1 cellular context compared by ENCODE assay signal in the genomic region with DNA sequence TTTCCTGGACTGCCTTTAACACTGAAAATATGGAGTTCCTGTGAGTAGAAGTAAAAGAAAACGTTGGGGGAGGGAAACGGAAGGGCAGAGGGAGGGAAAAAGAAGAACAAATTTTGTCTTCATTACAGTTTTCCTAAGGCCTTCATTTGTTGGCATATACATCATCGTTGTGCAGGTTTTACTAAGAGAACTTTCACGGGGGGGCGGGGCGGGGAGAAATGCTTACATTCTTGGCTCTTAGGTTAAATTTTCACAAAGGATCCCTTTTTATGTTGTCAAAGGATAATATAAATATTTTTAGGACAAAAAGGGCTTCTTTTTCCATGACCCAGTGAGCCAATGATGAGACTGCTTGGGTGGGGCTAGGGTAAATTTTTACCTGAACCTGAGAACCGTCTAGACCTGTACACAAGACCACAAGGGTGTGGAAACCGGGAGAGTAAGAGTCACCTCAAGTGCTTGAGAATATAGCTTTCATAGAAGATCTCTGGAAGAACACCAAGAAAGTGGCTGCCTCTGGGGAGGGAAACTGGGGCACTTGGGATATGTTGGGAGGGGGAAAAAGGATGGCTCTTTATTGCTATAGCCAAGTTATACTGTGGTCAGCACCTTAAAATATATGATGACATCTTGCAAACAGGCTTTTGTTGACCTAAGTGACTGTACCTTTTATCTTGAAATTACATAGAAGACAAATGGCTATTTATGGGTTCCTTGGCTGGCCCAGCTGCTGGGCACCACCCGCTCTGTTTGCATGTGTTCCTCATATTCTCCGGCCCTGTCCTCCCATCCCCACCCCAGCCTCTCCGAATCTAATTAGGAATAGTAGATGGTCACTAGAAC.
A peak's percentile ranks its signal among the peaks of the same experiment; 100 is the strongest.
TF ChIP-seq lines count a peak whose summit lies in the region.

No MANE protein-coding gene starts in this region.

TF ChIP-seq in HepG2, 621 proteins besides CTCF, POLR2A, EP300 and RAD21:
- TF ChIP-seq FOSL2 (CRISPR knock-in tag; IDR thresholded peaks at IDR 0.05) (0 out of 2 replicates have a peak, but pooled peaks have one; percentile 15), NFE2L2 (IDR thresholded peaks at IDR 0.05; ENCODE audit: low read length) (no peak)
TF ChIP-seq in HepG2: peak in this region for 1.
